In the genomic region with DNA sequence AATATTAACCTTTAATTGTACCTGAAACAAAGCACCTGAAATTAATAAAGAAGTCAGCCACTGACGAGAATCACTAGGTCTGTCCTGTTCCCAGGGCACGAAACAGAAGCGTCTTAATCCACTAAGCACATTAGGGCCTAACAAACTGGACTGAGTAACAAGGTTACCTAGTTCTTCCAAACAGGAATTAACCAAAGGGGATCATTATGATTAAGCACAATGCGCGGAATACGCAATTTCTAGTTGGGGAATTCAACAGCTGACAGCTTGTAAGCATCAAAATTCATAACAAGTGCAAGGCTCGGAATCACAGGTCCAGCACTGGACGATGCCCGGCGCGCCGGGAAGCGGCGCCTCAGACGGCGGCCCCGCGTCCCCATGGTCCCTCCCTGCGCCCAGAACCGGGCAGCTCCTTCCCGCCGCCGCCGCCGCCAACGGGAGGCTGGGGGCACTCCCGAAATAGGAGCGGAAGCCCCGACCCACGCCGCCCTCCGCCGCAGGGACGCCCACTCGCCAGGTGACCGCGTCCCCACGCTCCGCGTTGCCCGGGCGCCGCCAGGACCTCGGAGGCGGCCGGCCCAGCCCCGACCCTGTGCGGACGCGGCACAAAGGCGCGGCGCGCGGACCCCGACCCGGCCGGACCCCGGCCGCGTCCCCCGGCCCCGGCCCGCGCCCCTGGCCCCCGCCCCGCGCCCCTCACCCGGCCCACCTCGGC, we compare ENCODE assay signal across 1 cellular context.
TF ChIP-seq lines count a peak whose summit lies in the region.

No MANE protein-coding gene starts in this region.

TF ChIP-seq in HEK293, 187 proteins besides CTCF, POLR2A, EP300 and RAD21 (continued from another document):
- TF ChIP-seq, protein P1, sequence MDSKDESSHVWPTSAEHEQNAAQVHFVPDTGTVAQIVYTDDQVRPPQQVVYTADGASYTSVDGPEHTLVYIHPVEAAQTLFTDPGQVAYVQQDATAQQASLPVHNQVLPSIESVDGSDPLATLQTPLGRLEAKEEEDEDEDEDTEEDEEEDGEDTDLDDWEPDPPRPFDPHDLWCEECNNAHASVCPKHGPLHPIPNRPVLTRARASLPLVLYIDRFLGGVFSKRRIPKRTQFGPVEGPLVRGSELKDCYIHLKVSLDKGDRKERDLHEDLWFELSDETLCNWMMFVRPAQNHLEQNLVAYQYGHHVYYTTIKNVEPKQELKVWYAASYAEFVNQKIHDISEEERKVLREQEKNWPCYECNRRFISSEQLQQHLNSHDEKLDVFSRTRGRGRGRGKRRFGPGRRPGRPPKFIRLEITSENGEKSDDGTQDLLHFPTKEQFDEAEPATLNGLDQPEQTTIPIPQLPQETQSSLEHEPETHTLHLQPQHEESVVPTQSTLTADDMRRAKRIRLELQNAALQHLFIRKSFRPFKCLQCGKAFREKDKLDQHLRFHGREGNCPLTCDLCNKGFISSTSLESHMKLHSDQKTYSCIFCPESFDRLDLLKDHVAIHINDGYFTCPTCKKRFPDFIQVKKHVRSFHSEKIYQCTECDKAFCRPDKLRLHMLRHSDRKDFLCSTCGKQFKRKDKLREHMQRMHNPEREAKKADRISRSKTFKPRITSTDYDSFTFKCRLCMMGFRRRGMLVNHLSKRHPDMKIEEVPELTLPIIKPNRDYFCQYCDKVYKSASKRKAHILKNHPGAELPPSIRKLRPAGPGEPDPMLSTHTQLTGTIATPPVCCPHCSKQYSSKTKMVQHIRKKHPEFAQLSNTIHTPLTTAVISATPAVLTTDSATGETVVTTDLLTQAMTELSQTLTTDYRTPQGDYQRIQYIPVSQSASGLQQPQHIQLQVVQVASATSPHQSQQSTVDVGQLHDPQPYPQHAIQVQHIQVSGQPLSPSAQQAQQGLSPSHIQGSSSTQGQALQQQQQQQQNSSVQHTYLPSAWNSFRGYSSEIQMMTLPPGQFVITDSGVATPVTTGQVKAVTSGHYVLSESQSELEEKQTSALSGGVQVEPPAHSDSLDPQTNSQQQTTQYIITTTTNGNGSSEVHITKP (tag by site-specific recombination; IDR thresholded peaks at IDR 0.05) = peak; percentile 68
- TF ChIP-seq ZBTB8A (tag by site-specific recombination; IDR thresholded peaks at IDR 0.05) = peak; percentile 85
- TF ChIP-seq ZNF76 (tag by site-specific recombination; IDR thresholded peaks at IDR 0.05; ENCODE audit: borderline replicate concordance, low read depth) = peak; percentile 29; the same call in 1 of the 2 replicates
- TF ChIP-seq ZNF37A (tag by site-specific recombination; IDR thresholded peaks at IDR 0.05) = no peak
- 0 out of 2 replicates have a peak, but pooled peaks have one; percentile 13 for TF ChIP-seq ZBTB17 (tag by site-specific recombination; IDR thresholded peaks at IDR 0.05)
- TF ChIP-seq, protein P2, sequence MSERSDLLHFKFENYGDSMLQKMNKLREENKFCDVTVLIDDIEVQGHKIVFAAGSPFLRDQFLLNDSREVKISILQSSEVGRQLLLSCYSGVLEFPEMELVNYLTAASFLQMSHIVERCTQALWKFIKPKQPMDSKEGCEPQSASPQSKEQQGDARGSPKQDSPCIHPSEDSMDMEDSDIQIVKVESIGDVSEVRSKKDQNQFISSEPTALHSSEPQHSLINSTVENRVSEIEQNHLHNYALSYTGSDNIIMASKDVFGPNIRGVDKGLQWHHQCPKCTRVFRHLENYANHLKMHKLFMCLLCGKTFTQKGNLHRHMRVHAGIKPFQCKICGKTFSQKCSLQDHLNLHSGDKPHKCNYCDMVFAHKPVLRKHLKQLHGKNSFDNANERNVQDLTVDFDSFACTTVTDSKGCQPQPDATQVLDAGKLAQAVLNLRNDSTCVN (tag by site-specific recombination; optimal IDR thresholded peaks at IDR 0.05) = peak; percentile 66
- TF ChIP-seq ZBTB20 (tag by site-specific recombination; IDR thresholded peaks at IDR 0.05) = peak; percentile 39; the same call in 1 of the 2 replicates
- peak; percentile 50; the same call in 1 of the 2 replicates for TF ChIP-seq ZNF335 (tag by site-specific recombination; conservative IDR thresholded peaks at IDR 0.05)
- no peak for TF ChIP-seq ZNF366 (tag by site-specific recombination; conservative IDR thresholded peaks at IDR 0.05)
- TF ChIP-seq BCL11A (tag by site-specific recombination; IDR thresholded peaks at IDR 0.05; ENCODE audit: low read depth) = no peak
- TF ChIP-seq ZNF311 (tag by site-specific recombination; IDR thresholded peaks at IDR 0.05; ENCODE audit: borderline replicate concordance) = no peak
- TF ChIP-seq ZNF600 (tag by site-specific recombination; IDR thresholded peaks at IDR 0.05) = peak; percentile 54; the same call in 1 of the 2 replicates
- TF ChIP-seq EGR2 (tag by site-specific recombination; IDR thresholded peaks at IDR 0.05; ENCODE audit: low read depth) = peak; percentile 76
- TF ChIP-seq ZNF324 (tag by site-specific recombination; IDR thresholded peaks at IDR 0.05) = peak; percentile 29; the same call in 1 of the 2 replicates
- TF ChIP-seq SP2 (tag by site-specific recombination; IDR thresholded peaks at IDR 0.05) = peak; percentile 52
